ENCODE assay signal across 1 cellular context in the genomic region with DNA sequence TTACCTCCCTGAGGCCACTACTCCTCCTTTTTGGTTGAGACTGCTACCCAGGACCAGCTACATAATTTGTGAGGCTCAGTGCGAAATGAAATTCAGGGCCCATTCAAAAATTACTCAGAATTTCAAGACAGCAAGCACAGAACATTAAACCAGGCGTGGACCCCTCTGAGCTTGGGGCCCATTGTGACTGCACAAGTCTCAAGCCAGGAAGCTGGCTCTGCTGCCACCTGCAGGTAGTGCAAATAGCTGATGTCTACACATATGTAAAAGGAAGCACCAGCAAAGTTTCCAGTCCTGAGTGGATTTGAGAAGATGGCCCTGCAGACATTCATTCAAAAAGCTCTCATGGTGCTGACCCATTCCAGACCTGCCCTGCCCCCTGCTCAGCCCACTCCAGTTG.
TF ChIP-seq lines count a peak whose summit lies in the region.

No MANE protein-coding gene starts in this region.

TF ChIP-seq in GM23338, 12 proteins besides CTCF, POLR2A, EP300 and RAD21 (continued from another document):
- TF ChIP-seq, protein P1, sequence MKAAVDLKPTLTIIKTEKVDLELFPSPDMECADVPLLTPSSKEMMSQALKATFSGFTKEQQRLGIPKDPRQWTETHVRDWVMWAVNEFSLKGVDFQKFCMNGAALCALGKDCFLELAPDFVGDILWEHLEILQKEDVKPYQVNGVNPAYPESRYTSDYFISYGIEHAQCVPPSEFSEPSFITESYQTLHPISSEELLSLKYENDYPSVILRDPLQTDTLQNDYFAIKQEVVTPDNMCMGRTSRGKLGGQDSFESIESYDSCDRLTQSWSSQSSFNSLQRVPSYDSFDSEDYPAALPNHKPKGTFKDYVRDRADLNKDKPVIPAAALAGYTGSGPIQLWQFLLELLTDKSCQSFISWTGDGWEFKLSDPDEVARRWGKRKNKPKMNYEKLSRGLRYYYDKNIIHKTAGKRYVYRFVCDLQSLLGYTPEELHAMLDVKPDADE (IDR thresholded peaks at IDR 0.05): no peak
- no peak for TF ChIP-seq STAT1 (IDR thresholded peaks at IDR 0.05; ENCODE audit: unreplicated experiment)
TF ChIP-seq in GM23338: peak in this region for 0.
